ENCODE assay signal across 23 cellular contexts in genomic region chr7:127123220-127123619, GRCh38.
"Had no signal": no experiment of that assay in that cellular context is flagged by ENCODE, and none has a peak within 500 bp of the region (broad histone marks: within the 10 kb centered on the region; RNA-seq: fewer than 3 reads in every experiment).

No MANE protein-coding gene starts in this region.

- DNase-seq: activated CD4-positive, alpha-beta T cell treated with anti-CD3 and anti-CD28 coated beads for 36 hours; activated CD4-positive, alpha-beta T cell treated with anti-CD3 and anti-CD28 coated beads, Interleukin-2, amount 10 ng/mL, durations not matched to agents 7 days and 5 days; activated CD4-positive, alpha-beta T cell treated with anti-CD3 and anti-CD28 coated beads, Interleukin-2, amount 50 U/mL, for 48 hours; activated CD8-positive, alpha-beta T cell treated with anti-CD3 and anti-CD28 coated beads, Interleukin-2, amount 10 ng/mL, durations not matched to agents 7 days and 5 days; activated gamma-delta T cell; activated naive CD4-positive, alpha-beta T cell treated with Interleukin-2 at 50 U/mL for 16 hours; activated naive CD8-positive, alpha-beta T cell treated with anti-CD3 and anti-CD28 coated beads, Interleukin-2, amount 10 ng/mL, durations not matched to agents 7 days and 5 days; activated T-cell treated with anti-CD3 and anti-CD28 coated beads, Interleukin-2, amount 50 U/mL, for 24 hours; amygdala; Kasumi-1; KG1; MG63; NCI-H1048; NCI-H226; NCI-H524 treated with DMSO at 0.1 percent for 48 hours; NCI-H82; NK-92 treated with Interleukin-12 subunit alpha and Interleukin-12 subunit beta, amount 100 ng/mL, for 24 hours; PC-3; Peyer's patch; RPMI8226; SHP77 treated with DMSO at 0.1 percent for 48 hours; SK-N-SH had no signal

- ATAC-seq: activated CD4-positive, alpha-beta T cell treated with anti-CD3 and anti-CD28 coated beads for 36 hours; activated CD4-positive, CD25-positive, alpha-beta regulatory T cell treated with anti-CD3 and anti-CD28 coated beads, Interleukin-2, amount 50 U/mL, for 24 hours; activated CD8-positive, alpha-beta T cell treated with anti-CD3 and anti-CD28 coated beads, Interleukin-2, amount 10 ng/mL, durations not matched to agents 7 days and 5 days; PC-3 had no signal
